25 cellular contexts compared by ENCODE assay signal in genomic region chrX:115571712-115572111, GRCh38. TPM values are rescaled to one million over a fixed set of nuclear protein-coding genes. Genes with fewer than 3 reads are reported as not detected.
A peak's percentile ranks its signal among the peaks of the same experiment; 100 is the strongest.
DNase-seq lines count a peak whose midpoint lies in the region; ATAC-seq and TF ChIP-seq lines count a peak whose summit lies in the region.
"Had no signal": no experiment of that assay in that cellular context is flagged by ENCODE, and none has a peak within 500 bp of the region (broad histone marks: within the 10 kb centered on the region; RNA-seq: fewer than 3 reads in every experiment).

No MANE protein-coding gene starts in this region.

- DNase-seq in GM23248 (peak; percentile 42), RKO (ENCODE audit: low spot score) (peak; percentile 9), epithelial cell of prostate (ENCODE audit: low read depth, low spot score) (no peak), thoracic aorta (ENCODE audit: low spot score) (no peak), glutamatergic neuron (no peak), amygdala (lab: John Stamatoyannopoulos, UW) (no peak), activated gamma-delta T cell (lab: John Stamatoyannopoulos, UW) (no peak)
- DNase-seq: activated CD8-positive, alpha-beta T cell treated with anti-CD3 and anti-CD28 coated beads for 36 hours; anterior cingulate cortex; DND-41; dorsolateral prefrontal cortex; islet precursor cell; naive thymus-derived CD8-positive, alpha-beta T cell; NCI-H1105 treated with DMSO at 0.1 percent for 48 hours; NCI-H2029; NCI-H69; RPMI8226; stimulated activated CD4-positive, alpha-beta T cell treated with anti-CD3 and anti-CD28 coated beads, Interleukin-2, amount 100 ng/mL, for 48 hours; T-helper 1 cell; upper lobe of right lung had no signal

- no peak overlapping the region for H3K4me3 Mint-ChIP-seq in glutamatergic neuron (ENCODE audit: unreplicated experiment)
- H3K4me3 Mint-ChIP-seq: activated CD8-positive, alpha-beta T cell treated with anti-CD3 and anti-CD28 coated beads for 36 hours; CD14-positive monocyte; GM23338; naive thymus-derived CD8-positive, alpha-beta T cell had no signal

- H3K9me3 Mint-ChIP-seq in glutamatergic neuron (ENCODE audit: unreplicated experiment), result no peaks in the 10 kb centered on the region
- H3K9me3 Mint-ChIP-seq: activated CD8-positive, alpha-beta T cell treated with anti-CD3 and anti-CD28 coated beads for 36 hours; activated T-helper 2 cell treated with anti-CD3 and anti-CD28 coated beads, Interferon-gamma antibody, Interleukin-2, Interleukin-4, amounts not matched to agents 10 μg/mL and 5 μg/mL and 100 μg/mL, durations not matched to agents 14 hours and 24 hours and 36 hours; GM23338; naive thymus-derived CD8-positive, alpha-beta T cell had no signal

- peaks cover 100% of the 10 kb centered on the region for H3K79me2 ChIP-seq in GM23248 (ENCODE audit: insufficient read depth)

- peak overlapping the region; percentile 35; the same call in 1 of the 2 replicates for H3K27ac ChIP-seq in GM23248
- H3K27ac ChIP-seq in epithelial cell of prostate, result peak overlapping the region; percentile 59
- H3K27ac ChIP-seq in thoracic aorta, result peak overlapping the region; percentile 74 to 84
- H3K27ac ChIP-seq: dorsolateral prefrontal cortex, upper lobe of right lung had no signal

- no peaks in the 10 kb centered on the region for H3F3A ChIP-seq in GM23248 (ENCODE audit: insufficient read depth)

- H3K4me3 ChIP-seq in GM23248 (no peak overlapping the region), thoracic aorta (no peak overlapping the region)
- H3K4me3 ChIP-seq: dorsolateral prefrontal cortex, GM23338, upper lobe of right lung had no signal

- peaks cover 8% of the 10 kb centered on the region; the same call in 1 of the 2 replicates for H3K4me1 ChIP-seq in GM23248 (ENCODE audit: insufficient read depth)
- H3K4me1 ChIP-seq in thoracic aorta (ENCODE audit: control insufficient read depth in 1 of 2, low read depth in 2 of 2), result peaks cover 0 to 33% of the 10 kb centered on the region in 2 donors
- H3K4me1 ChIP-seq: upper lobe of right lung had no signal

- no peaks in the 10 kb centered on the region for H4K20me1 ChIP-seq in GM23248 (ENCODE audit: insufficient read depth)

- H3K27ac Mint-ChIP-seq in glutamatergic neuron (ENCODE audit: unreplicated experiment), result no peak overlapping the region
- H3K27ac Mint-ChIP-seq: activated CD8-positive, alpha-beta T cell treated with anti-CD3 and anti-CD28 coated beads for 36 hours; activated naive CD4-positive, alpha-beta T cell treated with anti-CD3 and anti-CD28 coated beads, Interleukin-2, amount 50 U/mL, for 72 hours; activated T-helper 2 cell treated with anti-CD3 and anti-CD28 coated beads, Interferon-gamma antibody, Interleukin-2, Interleukin-4, amounts not matched to agents 10 μg/mL and 5 μg/mL and 100 μg/mL, durations not matched to agents 14 hours and 24 hours and 36 hours; GM23338; naive thymus-derived CD8-positive, alpha-beta T cell had no signal

- ATAC-seq in thoracic aorta (ENCODE audit: insufficient number of reproducible peaks, low FRiP score, low read depth), result no peak
- ATAC-seq: activated CD4-positive, CD25-positive, alpha-beta regulatory T cell treated with anti-CD3 and anti-CD28 coated beads, Interleukin-2, amount 50 U/mL, for 24 hours; activated CD8-positive, alpha-beta T cell treated with anti-CD3 and anti-CD28 coated beads for 36 hours; activated naive CD4-positive, alpha-beta T cell treated with anti-CD3 and anti-CD28 coated beads, Interleukin-2, amount 50 U/mL, for 72 hours; GM23338; naive thymus-derived CD8-positive, alpha-beta T cell; upper lobe of right lung had no signal

- no peaks in the 10 kb centered on the region for H3K9me3 ChIP-seq in GM23248 (ENCODE audit: low read depth)
- no peaks in the 10 kb centered on the region for H3K9me3 ChIP-seq in thoracic aorta
- H3K9me3 ChIP-seq: upper lobe of right lung had no signal

- H2AFZ ChIP-seq in GM23248, result no peak overlapping the region
- H2AFZ ChIP-seq: GM23338 had no signal

- in situ Hi-C loops in GM23248 (cut with MboI), result no loop called here

- H3K27me3 ChIP-seq in GM23248 (replicated peaks; ENCODE audit: insufficient read depth) (no peaks in the 10 kb centered on the region), thoracic aorta (replicated peaks; ENCODE audit: insufficient read depth) (no peaks in the 10 kb centered on the region)
- H3K27me3 ChIP-seq: upper lobe of right lung had no signal

- H3K9me2 ChIP-seq in GM23248 (ENCODE audit: insufficient read depth), result no peaks in the 10 kb centered on the region

- peaks cover 1% of the 10 kb centered on the region for H3K4me1 Mint-ChIP-seq in glutamatergic neuron (ENCODE audit: low read depth, unreplicated experiment)
- H3K4me1 Mint-ChIP-seq: naive thymus-derived CD8-positive, alpha-beta T cell had no signal

- no peaks in the 10 kb centered on the region for H3K27me3 Mint-ChIP-seq in glutamatergic neuron (ENCODE audit: unreplicated experiment)
- H3K27me3 Mint-ChIP-seq: activated CD8-positive, alpha-beta T cell treated with anti-CD3 and anti-CD28 coated beads for 36 hours; naive thymus-derived CD8-positive, alpha-beta T cell had no signal

- H3K9ac ChIP-seq in GM23248, result 0 out of 2 replicates have a peak overlapping the region, but pooled peaks have one; percentile 3

- TF ChIP-seq CTCF in thoracic aorta (IDR thresholded peaks at IDR 0.05), result no peak
- TF ChIP-seq CTCF in glutamatergic neuron (IDR thresholded peaks at IDR 0.05; ENCODE audit: partially characterized antibody, unreplicated experiment), result no peak

- no peaks in the 10 kb centered on the region for H3K36me3 Mint-ChIP-seq in glutamatergic neuron (ENCODE audit: unreplicated experiment)
- H3K36me3 Mint-ChIP-seq: activated naive CD4-positive, alpha-beta T cell treated with anti-CD3 and anti-CD28 coated beads, Interleukin-2, amount 50 U/mL, for 72 hours; CD14-positive monocyte; naive thymus-derived CD8-positive, alpha-beta T cell had no signal

- H3K4me2 ChIP-seq in GM23248 (ENCODE audit: unreplicated experiment), result peak overlapping the region; percentile 28
- H3K4me2 ChIP-seq: GM23338 had no signal

- H3K36me3 ChIP-seq in GM23248 (ENCODE audit: low read depth), result no peaks in the 10 kb centered on the region; the same call in 1 of the 2 replicates
- peaks cover 4% of the 10 kb centered on the region for H3K36me3 ChIP-seq in thoracic aorta
- H3K36me3 ChIP-seq: upper lobe of right lung had no signal

RNA-seq across cellular contexts. Expression of gene PLS3, which starts 10.7 kb away (rescaled TPM):
- total RNA-seq in GM23248 (2014; rRNA removed; shearing (Covaris generic)), result 118 and 136 TPM in 2 replicates
- 137 and 139 TPM in 2 replicates for polyA plus RNA-seq in GM23248 (2016; fragmentation: Nextera tagmentation; extraction: Ambion mirVana)
- total RNA-seq in thoracic aorta, result 100 to 1,000 TPM; 466 to 474 TPM
- 17.8 TPM for total RNA-seq in glutamatergic neuron (ENCODE audit: unreplicated experiment)
- total RNA-seq: naive thymus-derived CD8-positive, alpha-beta T cell had no signal
- polyA plus RNA-seq: naive thymus-derived CD8-positive, alpha-beta T cell had no signal

Comparison
In these comparisons a context has a peak if more than half of its experiments do, and no peak if none do; other contexts are left out.
1. DNase-seq: peak in GM23248 (single experiment) and RKO (single experiment); none in epithelial cell of prostate (single experiment), thoracic aorta (single experiment), glutamatergic neuron (single experiment), amygdala (0 of 56) and activated gamma-delta T cell (single experiment).
2. Peak in every context shown above with its lines, with median percentiles within 50 percentile points of each other: H3K27ac ChIP-seq.